Comparison of ENCODE assay signal across 9 cellular contexts in the genomic region with DNA sequence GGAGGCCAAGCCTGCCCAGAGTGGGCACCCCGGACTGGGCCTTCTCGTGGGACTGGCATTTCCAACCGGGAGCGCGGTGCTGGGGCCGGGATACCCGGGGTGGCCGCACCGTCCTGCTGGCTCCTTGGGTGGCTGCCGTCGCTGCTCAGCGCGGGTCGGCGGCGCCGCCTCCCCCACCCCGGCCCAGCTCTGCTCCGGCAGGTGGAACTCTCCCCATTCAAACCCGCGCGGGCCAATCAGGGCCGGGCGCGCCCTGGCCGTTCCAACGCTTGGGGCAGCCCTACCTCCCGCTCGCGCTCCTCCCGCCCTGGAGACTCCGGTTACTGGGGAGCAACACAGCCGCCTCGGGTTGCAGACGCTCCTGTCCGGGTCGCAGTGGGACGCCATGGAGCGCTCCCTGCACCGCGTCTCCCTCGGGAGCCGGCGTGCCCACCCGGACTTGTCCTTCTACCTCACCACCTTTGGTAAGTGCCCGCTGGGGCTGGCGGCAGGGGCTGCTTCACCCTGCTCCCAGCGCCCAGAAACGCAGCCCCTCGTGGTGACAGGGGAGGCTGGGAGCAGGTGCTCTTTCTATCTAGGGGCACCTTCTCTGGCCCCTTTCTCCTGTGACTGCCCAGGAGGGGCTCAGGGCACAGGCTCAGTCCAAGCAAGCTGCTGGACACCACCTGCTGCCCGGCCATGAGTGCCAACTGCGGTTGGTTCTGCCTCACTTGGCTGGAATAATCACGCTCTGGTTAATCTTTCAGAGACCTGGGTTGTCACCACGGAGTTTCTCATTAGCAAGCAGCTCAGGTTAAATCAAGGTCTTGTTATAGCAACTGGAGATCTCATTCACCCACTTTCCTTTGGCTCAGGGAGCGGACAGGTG. TPM values are rescaled to one million over a fixed set of nuclear protein-coding genes. Genes with fewer than 3 reads are reported as not detected.
A peak's percentile ranks its signal among the peaks of the same experiment; 100 is the strongest.
DNase-seq lines count a peak whose midpoint lies in the region; ATAC-seq, FAIRE-seq and TF ChIP-seq lines count a peak whose summit lies in the region.
"Had no signal": no experiment of that assay in that cellular context is flagged by ENCODE, and none has a peak within 500 bp of the region (broad histone marks: within the 10 kb centered on the region; RNA-seq: fewer than 3 reads in every experiment).

A gene (plus strand): TSS at position 310 of the 868 bp plus-strand sequence. CDS start 76 bp downstream, at position 386.

- peaks cover 26% of the 10 kb centered on the region for H3K27me3 ChIP-seq in GM23338 (ENCODE audit: insufficient read depth)
- no peaks in the 10 kb centered on the region for H3K27me3 ChIP-seq in body of pancreas
- no peaks in the 10 kb centered on the region for H3K27me3 ChIP-seq in small intestine (ENCODE audit: control insufficient read depth in 2 of 2, insufficient read depth in 2 of 2, low read length in 2 of 2)

- H3K36me3 ChIP-seq in GM23338 (ENCODE audit: insufficient read depth) (no peaks in the 10 kb centered on the region), body of pancreas (replicated peaks in 1 of 2; ENCODE audit: insufficient read depth in 1 of 2, low read depth in 2 of 2) (no peaks in the 10 kb centered on the region), small intestine (ENCODE audit: control insufficient read depth in 2 of 2, insufficient read depth in 2 of 2, low read length in 2 of 2) (no peaks in the 10 kb centered on the region)

- H3K4me2 ChIP-seq in GM23338: peak within 1 kb of the TSS; percentile 94

- no peaks in the 10 kb centered on the region for H3K9me3 Mint-ChIP-seq in GM23338

- peak within 1 kb of the TSS; percentile 98 for H2AFZ ChIP-seq in GM23338

- TF ChIP-seq CTCF in GM23338 (conservative IDR thresholded peaks at IDR 0.05; ENCODE audit: low read depth in 2 of 2) (no peak; a peak in 1 of 4 replicates), body of pancreas (IDR thresholded peaks at IDR 0.05) (peak in 3 of 7 experiments; percentile 11 to 44 (median 14))

- peaks cover 23% of the 10 kb centered on the region for H3K27me3 Mint-ChIP-seq in GM23338 (ENCODE audit: insufficient read depth, low read depth, poor library complexity)

- 19 to 25% methylated on average over 18 to 41 of the region's 55 CpGs for WGBS in body of pancreas, 2 donors
- WGBS in small intestine, 3 donors: 14 to 46% (median 38%) methylated on average over 45 to 55 of the region's 55 CpGs

- intact Hi-C loops in body of pancreas (cut with DNase I): no loop called here

- peak; percentile 96 for DNase-seq in GM23338 (ENCODE audit: low spot score)
- DNase-seq in NCI-H2171 treated with DMSO at 0.1 percent for 48 hours (lab: John Stamatoyannopoulos, UW): peak; percentile 88
- peak; percentile 77 to 90 (median 82) for DNase-seq in body of pancreas
- DNase-seq in iris pigment epithelial cell (ENCODE audit: low read depth): peak; percentile 23
- peak; percentile 87 for DNase-seq in small intestine
- DNase-seq in stimulated activated CD4-positive, alpha-beta T cell treated with anti-CD3 and anti-CD28 coated beads, Interleukin-4, amount 100 ng/mL, for 1 hour: no peak
- no peak for DNase-seq in OCI-M1 (lab: John Stamatoyannopoulos, UW)

- peak within 1 kb of the TSS; percentile 70 for H3K4me3 Mint-ChIP-seq in GM23338

- H3K9me2 ChIP-seq in GM23338 (ENCODE audit: insufficient read depth): no peaks in the 10 kb centered on the region

- H3F3A ChIP-seq in GM23338 (replicated peaks; ENCODE audit: low read depth): no peaks in the 10 kb centered on the region

- peak; percentile 33 to 72 (median 70) for TF ChIP-seq POLR2A in body of pancreas (IDR thresholded peaks at IDR 0.05)

- H3K4me1 Mint-ChIP-seq in GM23338: peaks cover 14% of the 10 kb centered on the region; the same call in 2 of the 3 replicates

- peak within 1 kb of the TSS; percentile 80 for H3K4me3 ChIP-seq in GM23338
- H3K4me3 ChIP-seq in body of pancreas: peak within 1 kb of the TSS; percentile 8 to 64
- peak within 1 kb of the TSS; percentile 32 to 64 for H3K4me3 ChIP-seq in small intestine (ENCODE audit: low read depth in 1 of 2, low read length in 2 of 2)

- H4K20me1 ChIP-seq in GM23338 (replicated peaks; ENCODE audit: insufficient read depth): no peaks in the 10 kb centered on the region

- H3K36me3 Mint-ChIP-seq in GM23338 (ENCODE audit: low read depth): no peaks in the 10 kb centered on the region

- H3K27ac Mint-ChIP-seq in GM23338: no peak within 1 kb of the TSS

- no peaks in the 10 kb centered on the region for H3K79me2 ChIP-seq in GM23338 (replicated peaks; ENCODE audit: insufficient read depth)

- no peak for FAIRE-seq in small intestine (lab: Jason Lieb, UNC)

- no peaks in the 10 kb centered on the region for H3K9me3 ChIP-seq in body of pancreas
- H3K9me3 ChIP-seq in small intestine (ENCODE audit: control insufficient read depth, low read depth): no peaks in the 10 kb centered on the region

- peaks cover 17% of the 10 kb centered on the region for H3K4me1 ChIP-seq in GM23338 (ENCODE audit: insufficient read depth)
- peaks cover 33% of the 10 kb centered on the region for H3K4me1 ChIP-seq in body of pancreas
- peaks cover 0 to 4% of the 10 kb centered on the region in 2 donors for H3K4me1 ChIP-seq in small intestine (ENCODE audit: control insufficient read depth in 2 of 2, insufficient read depth in 1 of 2, low read depth in 1 of 2, low read length in 1 of 2)

- ATAC-seq in GM23338 (peak; percentile 99), body of pancreas (peak; percentile 93), GM21515 (IDR thresholded peaks at IDR 0.05; ENCODE audit: unreplicated experiment) (no peak)

- H3K27ac ChIP-seq in GM23338 (ENCODE audit: low read depth): no peak within 1 kb of the TSS
- H3K27ac ChIP-seq in body of pancreas: peak within 1 kb of the TSS; percentile 82 to 95 (median 86)
- peak within 1 kb of the TSS in 1 of 2 donors; percentile 12 for H3K27ac ChIP-seq in small intestine (ENCODE audit: low read depth in 1 of 2, low read length in 1 of 2)
- H3K27ac ChIP-seq: skin epidermis had no signal

TF ChIP-seq in GM23338, 12 proteins besides CTCF, POLR2A, EP300 and RAD21:
- TF ChIP-seq JUNB (IDR thresholded peaks at IDR 0.05; ENCODE audit: unreplicated experiment): no peak
- TF ChIP-seq CREB1 (CRISPR knock-in tag; IDR thresholded peaks at IDR 0.05; ENCODE audit: low read depth): no peak
- no peak for TF ChIP-seq STAT1 (IDR thresholded peaks at IDR 0.05; ENCODE audit: unreplicated experiment)
- TF ChIP-seq POLR2AphosphoS5 (IDR thresholded peaks at IDR 0.05; ENCODE audit: low read depth): peak; percentile 53
TF ChIP-seq in GM23338: peak in this region for 1.

RNA-seq across cellular contexts. Expression of the gene that starts here (rescaled TPM):
- total RNA-seq in GM23338 (2014; rRNA removed; shearing (Covaris generic)): 16.0 and 24.3 TPM in 2 replicates
- polyA plus RNA-seq in GM23338 (2016; fragmentation: Nextera tagmentation; extraction: Ambion mirVana): 12.2 and 14.2 TPM in 2 replicates
- total RNA-seq in body of pancreas: 10 to 100 TPM; 25.7 to 96.9 TPM
- polyA plus RNA-seq in small intestine: 10 to 100 TPM; 23.0 to 37.0 (median 27.6) TPM

Comparison
In these comparisons a context has a peak if more than half of its experiments do, and no peak if none do; other contexts are left out.
1. DNase-seq: peak in GM23338 (single experiment), NCI-H2171 treated with DMSO at 0.1 percent for 48 hours (single experiment), body of pancreas (4 of 4), iris pigment epithelial cell (single experiment) and small intestine (single experiment); none in stimulated activated CD4-positive, alpha-beta T cell treated with anti-CD3 and anti-CD28 coated beads, Interleukin-4, amount 100 ng/mL, for 1 hour (single experiment) and OCI-M1 (single experiment).
2. Peak in every context shown above with its lines, with median percentiles within 50 percentile points of each other: H3K4me3 ChIP-seq.